25 cellular contexts compared by ENCODE assay signal in genomic region chr3:30848093-30848779, GRCh38. TPM values are rescaled to one million over a fixed set of nuclear protein-coding genes. Genes with fewer than 3 reads are reported as not detected.
DNase-seq lines count a peak whose midpoint lies in the region; ATAC-seq, FAIRE-seq and TF ChIP-seq lines count a peak whose summit lies in the region.
"Had no signal": no experiment of that assay in that cellular context is flagged by ENCODE, and none has a peak within 500 bp of the region (broad histone marks: within the 10 kb centered on the region; RNA-seq: fewer than 3 reads in every experiment).

No MANE protein-coding gene starts in this region.

- no peaks in the 10 kb centered on the region for H3K36me3 Mint-ChIP-seq in astrocyte (ENCODE audit: low read depth, unreplicated experiment)
- H3K36me3 Mint-ChIP-seq: IgD-negative memory B cell had no signal

- H3K4me2 ChIP-seq in astrocyte (ENCODE audit: low read length): no peak overlapping the region

- no peaks in the 10 kb centered on the region for H3K36me3 ChIP-seq in astrocyte (ENCODE audit: insufficient read depth, low read length)
- H3K36me3 ChIP-seq in skeletal muscle tissue (ENCODE audit: control insufficient read depth in 3 of 3, insufficient read depth in 3 of 3, low read length in 3 of 3): peaks cover 0 to 4% (median 4%) of the 10 kb centered on the region in 3 donors
- no peaks in the 10 kb centered on the region for H3K36me3 ChIP-seq in upper lobe of left lung
- H3K36me3 ChIP-seq: MG63, Peyer's patch had no signal

- H3K27me3 ChIP-seq in astrocyte (ENCODE audit: insufficient read depth, low read length) (no peaks in the 10 kb centered on the region), skeletal muscle tissue (ENCODE audit: control insufficient read depth in 3 of 3, insufficient read depth in 3 of 3, low read length in 3 of 3) (no peaks in the 10 kb centered on the region), upper lobe of left lung (no peaks in the 10 kb centered on the region)
- H3K27me3 ChIP-seq: MG63, Peyer's patch had no signal

- FAIRE-seq in astrocyte (lab: Jason Lieb, UNC): no peak
- FAIRE-seq: G401.6 had no signal

- TF ChIP-seq CTCF in astrocyte (IDR thresholded peaks at IDR 0.05; ENCODE audit: insufficient read depth, low read depth, low read length) (no peak), omental fat pad (IDR thresholded peaks at IDR 0.05) (no peak), upper lobe of left lung (IDR thresholded peaks at IDR 0.05) (no peak)

- no peak overlapping the region for H3K9ac ChIP-seq in astrocyte (ENCODE audit: low read length)
- peak overlapping the region in 1 of 3 donors; percentile 7 for H3K9ac ChIP-seq in skeletal muscle tissue (ENCODE audit: low read depth in 1 of 3, low read length in 3 of 3)

- H3K27ac ChIP-seq in astrocyte (ENCODE audit: low read depth, low read length) (no peak overlapping the region), skeletal muscle tissue (ENCODE audit: low read depth, low read length) (peak overlapping the region; percentile 59), upper lobe of left lung (peak overlapping the region in 1 of 4 donors; percentile 20)
- H3K27ac ChIP-seq: 22Rv1, C4-2B, Peyer's patch had no signal

- H3K4me1 ChIP-seq in astrocyte (ENCODE audit: insufficient read depth, low read length) (no peaks in the 10 kb centered on the region), skeletal muscle tissue (ENCODE audit: control insufficient read depth in 3 of 3, insufficient read depth in 3 of 3, low read length in 3 of 3) (peaks cover 11 to 23% (median 22%) of the 10 kb centered on the region in 3 donors), upper lobe of left lung (no peaks in the 10 kb centered on the region)
- H3K4me1 ChIP-seq: Peyer's patch had no signal

- TF ChIP-seq POLR2A in upper lobe of left lung (IDR thresholded peaks at IDR 0.05): no peak

- no peaks in the 10 kb centered on the region for H3K79me2 ChIP-seq in astrocyte (ENCODE audit: insufficient read depth, low read length)

- H3K9me3 Mint-ChIP-seq in astrocyte (ENCODE audit: unreplicated experiment): no peaks in the 10 kb centered on the region
- H3K9me3 Mint-ChIP-seq: H9, IgD-negative memory B cell had no signal

- H3K4me3 Mint-ChIP-seq in astrocyte (ENCODE audit: unreplicated experiment): no peak overlapping the region
- H3K4me3 Mint-ChIP-seq: H9, IgD-negative memory B cell had no signal

- 65 to 72% methylated on average over 3 of the region's 3 CpGs for WGBS in upper lobe of left lung, 2 donors

- ATAC-seq in omental fat pad (ENCODE audit: low FRiP score): peak; percentile 73
- ATAC-seq in upper lobe of left lung (ENCODE audit: low FRiP score in 2 of 2): no peak

- no peaks in the 10 kb centered on the region for H4K20me1 ChIP-seq in astrocyte (ENCODE audit: insufficient read depth, low read length)

- TF ChIP-seq EP300 in upper lobe of left lung (IDR thresholded peaks at IDR 0.05): no peak

- H3K27me3 Mint-ChIP-seq in astrocyte (ENCODE audit: low read depth, unreplicated experiment): peaks cover 12% of the 10 kb centered on the region

- H2AFZ ChIP-seq in astrocyte (ENCODE audit: low read depth, low read length): no peak overlapping the region

- H3K27ac Mint-ChIP-seq in astrocyte (ENCODE audit: unreplicated experiment): peak overlapping the region; percentile 26
- H3K27ac Mint-ChIP-seq: H9, IgD-negative memory B cell had no signal

- peaks cover 10% of the 10 kb centered on the region for H3K4me1 Mint-ChIP-seq in astrocyte (ENCODE audit: low read depth, unreplicated experiment)
- H3K4me1 Mint-ChIP-seq: H9, IgD-negative memory B cell had no signal

- no peaks in the 10 kb centered on the region for H3K9me3 ChIP-seq in astrocyte (ENCODE audit: insufficient read depth, low read depth, low read length)
- no peaks in the 10 kb centered on the region for H3K9me3 ChIP-seq in skeletal muscle tissue (ENCODE audit: control insufficient read depth in 3 of 3, low read length in 3 of 3)
- H3K9me3 ChIP-seq in upper lobe of left lung: no peaks in the 10 kb centered on the region
- H3K9me3 ChIP-seq: MG63, Peyer's patch had no signal

- DNase-seq in NCI-H2227 treated with DMSO at 0.1 percent for 48 hours (lab: John Stamatoyannopoulos, UW): peak; percentile 4
- no peak for DNase-seq in NCI-H2227 (lab: John Stamatoyannopoulos, UW; ENCODE audit: unreplicated experiment)
- no peak for DNase-seq in astrocyte (ENCODE audit: low read depth)
- DNase-seq in omental fat pad (ENCODE audit: low spot score): no peak
- no peak for DNase-seq in DMS53 (lab: John Stamatoyannopoulos, UW)
- DNase-seq in upper lobe of left lung: no peak
- no peak for DNase-seq in effector CD8-positive, alpha-beta T cell (lab: John Stamatoyannopoulos, UW)
- DNase-seq: AML-193; H9; Karpas-422; MG63; NCI-H1092; NCI-H146; NCI-H2029 treated with DMSO at 0.1 percent for 48 hours; NCI-H2171 treated with DMSO at 0.1 percent for 48 hours; NCI-H748 treated with DMSO at 0.1 percent for 48 hours; NK-92 treated with Interleukin-12 subunit alpha and Interleukin-12 subunit beta, amount 100 ng/mL, for 24 hours; Peyer's patch had no signal

- H3K4me3 ChIP-seq in astrocyte (ENCODE audit: insufficient read depth, low read depth, low read length) (no peak overlapping the region), skeletal muscle tissue (ENCODE audit: low read length in 3 of 3) (no peak overlapping the region), upper lobe of left lung (no peak overlapping the region)
- H3K4me3 ChIP-seq: MG63, Peyer's patch had no signal

RNA-seq across cellular contexts. Expression of gene GADL1, which starts 46.2 kb away (rescaled TPM):
- 0.09 TPM in 1 of 2 replicates, not detected in the other for total RNA-seq in astrocyte
- under 1 TPM in 1 of 4 donors, not detected in 3; 0.46 TPM for total RNA-seq in omental fat pad
- total RNA-seq in skeletal muscle tissue: 25.1 TPM
- under 1 TPM in 1 of 6 donors, not detected in 5; 0.07 TPM for total RNA-seq in upper lobe of left lung
- total RNA-seq: HT-29, NCI-H460, Peyer's patch had no signal

Comparison
In these comparisons a context has a peak if more than half of its experiments do, and no peak if none do; other contexts are left out.
1. RNA of gene GADL1, which starts 46.2 kb away (total RNA-seq): 25.1 TPM in skeletal muscle tissue (single experiment); 0.46 TPM in omental fat pad, 0.09 TPM in astrocyte and 0.07 TPM in upper lobe of left lung; every median in the first group is over 10 times any median in the second.